Comparison of ENCODE assay signal across 10 cellular contexts in genomic region chr3:42072930-42073329, GRCh38. TPM values are rescaled to one million over a fixed set of nuclear protein-coding genes. Genes with fewer than 3 reads are reported as not detected.
A peak's percentile ranks its signal among the peaks of the same experiment; 100 is the strongest.
DNase-seq lines count a peak whose midpoint lies in the region; ATAC-seq and TF ChIP-seq lines count a peak whose summit lies in the region.
"Had no signal": no experiment of that assay in that cellular context is flagged by ENCODE, and none has a peak within 500 bp of the region (broad histone marks: within the 10 kb centered on the region; RNA-seq: fewer than 3 reads in every experiment).

No MANE protein-coding gene starts in this region.

- TF ChIP-seq CTCF in BE2C (IDR thresholded peaks at IDR 0.05; ENCODE audit: low read depth, low read length) (no peak), Panc1 (IDR thresholded peaks at IDR 0.05) (no peak), fibroblast of lung (conservative IDR thresholded peaks at IDR 0.05 in 1 of 2, IDR thresholded peaks at IDR 0.05 in 1 of 2; ENCODE audit: low read depth in 1 of 2, low read length in 2 of 2) (no peak), osteocyte (IDR thresholded peaks at IDR 0.05) (no peak), brain microvascular endothelial cell (IDR thresholded peaks at IDR 0.05; ENCODE audit: low read depth, low read length, missing control alignments) (no peak)

- H3K4me3 ChIP-seq in BE2C (ENCODE audit: low read depth, low read length) = peak overlapping the region; percentile 50; the same call in 1 of the 2 replicates
- H3K4me3 ChIP-seq in Panc1 (ENCODE audit: low read depth in 2 of 2, low read length in 2 of 2) = peak overlapping the region in 1 of 2 experiments; percentile 19; a peak in 2 of 4 replicates
- peak overlapping the region in 2 of 4 experiments; percentile 37 to 43 for H3K4me3 ChIP-seq in fibroblast of lung (replicated peaks in 1 of 4; ENCODE audit: control extremely low read depth in 1 of 4, insufficient read depth in 1 of 4, low read depth in 3 of 4, low read length in 4 of 4)
- no peak overlapping the region for H3K4me3 ChIP-seq in brain microvascular endothelial cell (ENCODE audit: low read depth, low read length)

- peak overlapping the region; percentile 63 for H3K4me3 Mint-ChIP-seq in osteocyte (ENCODE audit: unreplicated experiment)

- H3K9me3 Mint-ChIP-seq in osteocyte (ENCODE audit: unreplicated experiment) = peaks cover 7% of the 10 kb centered on the region

- H3K27me3 Mint-ChIP-seq in osteocyte (ENCODE audit: unreplicated experiment) = no peaks in the 10 kb centered on the region

- H2AFZ ChIP-seq in fibroblast of lung (ENCODE audit: low read length) = no peak overlapping the region

- H3K9me3 ChIP-seq in BE2C = no peaks in the 10 kb centered on the region
- no peaks in the 10 kb centered on the region for H3K9me3 ChIP-seq in Panc1 (ENCODE audit: control insufficient read depth, insufficient read depth, low read depth, low read length)
- H3K9me3 ChIP-seq in fibroblast of lung (ENCODE audit: control insufficient read depth, insufficient read depth, low read depth, low read length) = no peaks in the 10 kb centered on the region
- H3K9me3 ChIP-seq: ovary had no signal

- peaks cover 68% of the 10 kb centered on the region for H3K79me2 ChIP-seq in fibroblast of lung (ENCODE audit: control insufficient read depth, insufficient read depth, low read length)

- H3K36me3 ChIP-seq in BE2C = no peaks in the 10 kb centered on the region
- H3K36me3 ChIP-seq in Panc1 (ENCODE audit: control insufficient read depth, insufficient read depth, low read length) = no peaks in the 10 kb centered on the region
- H3K36me3 ChIP-seq in fibroblast of lung (ENCODE audit: control insufficient read depth, insufficient read depth, low read length) = no peaks in the 10 kb centered on the region
- no peaks in the 10 kb centered on the region for H3K36me3 ChIP-seq in brain microvascular endothelial cell (replicated peaks)
- H3K36me3 ChIP-seq: ovary had no signal

- TSS peak; percentile 62 for BruUV-seq in Panc1 (replicated peaks; lab: Mats Ljungman, UMichigan)

- intact Hi-C loops in Panc1 (cut with micrococcal nuclease; ENCODE audit: unreplicated experiment) = loop anchor here (5.0 kb wide), 1 partner anchor 46 kb away; no protein-coding TSS in a partner anchor

- POLR2A ChIA-PET in Panc1 (lab: Charles Lee) = interaction anchor here (0.6 kb wide), 1 partner anchor 215 kb away, joined by 4 read pairs; no protein-coding TSS in a partner anchor

- H4K20me1 ChIP-seq in fibroblast of lung (ENCODE audit: control insufficient read depth, extremely low read depth, insufficient read depth, low read length) = no peaks in the 10 kb centered on the region

- H3K4me1 Mint-ChIP-seq in osteocyte (ENCODE audit: unreplicated experiment) = peaks cover 44% of the 10 kb centered on the region

- CTCF ChIA-PET in Panc1 (lab: Charles Lee) = no interaction called here

- H3K4me2 ChIP-seq in fibroblast of lung (ENCODE audit: extremely low read depth, insufficient read depth, low read length) = peak overlapping the region; percentile 67

- ATAC-seq in Panc1 = no peak
- ATAC-seq in HG03565 (IDR thresholded peaks at IDR 0.05; ENCODE audit: unreplicated experiment) = no peak

- no peak overlapping the region for H3K9ac ChIP-seq in fibroblast of lung (ENCODE audit: insufficient read depth, low read length)

- peak overlapping the region; percentile 94 for H3K27ac Mint-ChIP-seq in osteocyte (ENCODE audit: unreplicated experiment)

- H3K36me3 Mint-ChIP-seq in osteocyte (ENCODE audit: unreplicated experiment) = peaks cover 5% of the 10 kb centered on the region

- peak overlapping the region; percentile 91 for H3K27ac ChIP-seq in Panc1 (ENCODE audit: low read length)
- peak overlapping the region; percentile 66 for H3K27ac ChIP-seq in fibroblast of lung (ENCODE audit: insufficient read depth, low read length)
- no peak overlapping the region for H3K27ac ChIP-seq in brain microvascular endothelial cell

- DNase-seq in BE2C (no peak), Panc1 (ENCODE audit: low read depth, low spot score) (no peak), fibroblast of lung (ENCODE audit: low read depth in 2 of 2) (no peak), osteocyte (ENCODE audit: extremely low spot score, unreplicated experiment) (no peak), NCI-H1417 treated with DMSO at 0.1 percent for 48 hours (lab: John Stamatoyannopoulos, UW) (no peak), KG1 (lab: John Stamatoyannopoulos, UW) (no peak), brain microvascular endothelial cell (no peak)
- DNase-seq: activated CD4-positive, alpha-beta T cell treated with anti-CD3 and anti-CD28 coated beads for 48 hours had no signal

- in situ Hi-C loops in Panc1 (cut with HindIII; ENCODE audit: low pct_unique_long_range_greater_than_20kb, low sequenced_read_pairs) (no loop called here), brain microvascular endothelial cell (cut with HindIII; ENCODE audit: low pct_ligation_motif_present, low sequenced_read_pairs) (no loop called here)

- H3K4me1 ChIP-seq in BE2C = no peaks in the 10 kb centered on the region; the same call in 1 of the 2 replicates
- peaks cover 45% of the 10 kb centered on the region for H3K4me1 ChIP-seq in Panc1 (ENCODE audit: control insufficient read depth, insufficient read depth, low read length)
- H3K4me1 ChIP-seq in fibroblast of lung (ENCODE audit: control insufficient read depth, extremely low read depth, insufficient read depth, low read length) = peaks cover 24% of the 10 kb centered on the region

- H3K27me3 ChIP-seq in BE2C (no peaks in the 10 kb centered on the region), Panc1 (ENCODE audit: control insufficient read depth, insufficient read depth, low read length) (no peaks in the 10 kb centered on the region), fibroblast of lung (ENCODE audit: control insufficient read depth, insufficient read depth, low read length) (no peaks in the 10 kb centered on the region), brain microvascular endothelial cell (replicated peaks) (no peaks in the 10 kb centered on the region)
- H3K27me3 ChIP-seq: ovary had no signal

RNA-seq across cellular contexts. Expression of gene TRAK1, which starts 18.2 kb away (rescaled TPM):
- polyA plus RNA-seq in BE2C (2012; ENCODE audit: insufficient read depth, insufficient read length, low read depth) = 19.2 TPM
- total RNA-seq in Panc1 (2021; ENCODE audit: unreplicated experiment) (38.4 TPM), fibroblast of lung (19.3 and 37.8 TPM in 2 replicates), osteocyte (30.7 and 35.7 TPM in 2 replicates)
- 36.8 TPM for polyA plus RNA-seq in Panc1 (2012; ENCODE audit: insufficient read length)
- 34.9 and 44.0 TPM in 2 replicates for polyA plus RNA-seq in fibroblast of lung
- polyA plus RNA-seq in fibroblast of lung (2012) = 28.5 and 39.9 TPM in 2 replicates
- polyA minus RNA-seq in fibroblast of lung (ENCODE audit: low replicate concordance) = 59.2 and 77.2 TPM in 2 replicates
